ENCODE assay signal across 8 cellular contexts in genomic region chr6:14910692-14911547, GRCh38.
DNase-seq lines count a peak whose midpoint lies in the region; ATAC-seq and TF ChIP-seq lines count a peak whose summit lies in the region.

No MANE protein-coding gene starts in this region.

- no peaks in the 10 kb centered on the region for H3F3A ChIP-seq in Loucy (ENCODE audit: low read depth)

- peak; percentile 84 for ATAC-seq in GM21529 (IDR thresholded peaks at IDR 0.05; ENCODE audit: unreplicated experiment)
- peak; percentile 97 for ATAC-seq in stimulated activated memory B cell treated with anti-CD40 and anti-IgM and Interleukin-4, amounts not matched to agents 10 μg/mL and 1 μg/mL and 100 μg/mL, for 72 hours

- DNase-seq in GM04504 (ENCODE audit: low read depth) (peak; percentile 24), endothelial cell (ENCODE audit: low spot score) (no peak), NCI-H524 (lab: John Stamatoyannopoulos, UW) (no peak), NCI-H1092 (lab: John Stamatoyannopoulos, UW) (no peak), NCI-H748 (lab: John Stamatoyannopoulos, UW; ENCODE audit: unreplicated experiment) (no peak)

- H3K27me3 ChIP-seq in Loucy (ENCODE audit: insufficient read depth, low read length, poor library complexity, severe bottlenecking) = no peaks in the 10 kb centered on the region

- no peaks in the 10 kb centered on the region for H3K36me3 Mint-ChIP-seq in endothelial cell (ENCODE audit: low read depth, unreplicated experiment)
- no peaks in the 10 kb centered on the region for H3K36me3 Mint-ChIP-seq in stimulated activated memory B cell treated with anti-CD40 and anti-IgM and Interleukin-4, amounts not matched to agents 10 μg/mL and 1 μg/mL and 100 μg/mL, for 72 hours

- H2AFZ ChIP-seq in Loucy (ENCODE audit: low read length) = no peak overlapping the region

- H3K27me3 Mint-ChIP-seq in endothelial cell (ENCODE audit: unreplicated experiment) = peaks cover 1% of the 10 kb centered on the region
- no peaks in the 10 kb centered on the region for H3K27me3 Mint-ChIP-seq in stimulated activated memory B cell treated with anti-CD40 and anti-IgM and Interleukin-4, amounts not matched to agents 10 μg/mL and 1 μg/mL and 100 μg/mL, for 72 hours

- H3K4me3 ChIP-seq in Loucy (ENCODE audit: low read length, poor library complexity, severe bottlenecking) = peak overlapping the region; percentile 63

- H3K9me3 ChIP-seq in Loucy (ENCODE audit: insufficient read depth, low read depth, low read length) = no peaks in the 10 kb centered on the region

- H3K4me1 Mint-ChIP-seq in endothelial cell (ENCODE audit: unreplicated experiment) = peaks cover 34% of the 10 kb centered on the region
- peaks cover 23% of the 10 kb centered on the region for H3K4me1 Mint-ChIP-seq in stimulated activated memory B cell treated with anti-CD40 and anti-IgM and Interleukin-4, amounts not matched to agents 10 μg/mL and 1 μg/mL and 100 μg/mL, for 72 hours

- no peaks in the 10 kb centered on the region for H3K36me3 ChIP-seq in Loucy (ENCODE audit: insufficient read depth, low read length)

- H3K79me2 ChIP-seq in Loucy (ENCODE audit: insufficient read depth, low read length) = no peaks in the 10 kb centered on the region; the same call in 1 of the 2 replicates

- no peaks in the 10 kb centered on the region for H4K20me1 ChIP-seq in Loucy (ENCODE audit: insufficient read depth, low read length, poor library complexity, severe bottlenecking)

- peak overlapping the region; percentile 77 for H3K27ac Mint-ChIP-seq in endothelial cell (ENCODE audit: unreplicated experiment)
- peak overlapping the region; percentile 84 for H3K27ac Mint-ChIP-seq in stimulated activated memory B cell treated with anti-CD40 and anti-IgM and Interleukin-4, amounts not matched to agents 10 μg/mL and 1 μg/mL and 100 μg/mL, for 72 hours

- peak overlapping the region; percentile 69 for H3K4me2 ChIP-seq in Loucy (ENCODE audit: low read depth, low read length, poor library complexity, severe bottlenecking)

- H3K4me1 ChIP-seq in Loucy (ENCODE audit: insufficient read depth, low read length, poor library complexity, severe bottlenecking) = peaks cover 59% of the 10 kb centered on the region

- H3K4me3 Mint-ChIP-seq in endothelial cell (ENCODE audit: unreplicated experiment) = no peak overlapping the region
- H3K4me3 Mint-ChIP-seq in stimulated activated memory B cell treated with anti-CD40 and anti-IgM and Interleukin-4, amounts not matched to agents 10 μg/mL and 1 μg/mL and 100 μg/mL, for 72 hours = peak overlapping the region; percentile 47

- peak overlapping the region; percentile 83 for H3K9ac ChIP-seq in Loucy (ENCODE audit: low read depth, low read length, poor library complexity, severe bottlenecking)

- TF ChIP-seq CTCF in Loucy (conservative IDR thresholded peaks at IDR 0.05; ENCODE audit: low read length) (no peak), endothelial cell (IDR thresholded peaks at IDR 0.05; ENCODE audit: unreplicated experiment) (no peak)

- no peaks in the 10 kb centered on the region for H3K9me2 ChIP-seq in Loucy (replicated peaks; ENCODE audit: low read depth, low read length)

- H3K9me3 Mint-ChIP-seq in endothelial cell (ENCODE audit: unreplicated experiment) = no peaks in the 10 kb centered on the region
- H3K9me3 Mint-ChIP-seq in stimulated activated memory B cell treated with anti-CD40 and anti-IgM and Interleukin-4, amounts not matched to agents 10 μg/mL and 1 μg/mL and 100 μg/mL, for 72 hours = peaks cover 7% of the 10 kb centered on the region
